Comparison of ENCODE assay signal across 8 cellular contexts in the genomic region with DNA sequence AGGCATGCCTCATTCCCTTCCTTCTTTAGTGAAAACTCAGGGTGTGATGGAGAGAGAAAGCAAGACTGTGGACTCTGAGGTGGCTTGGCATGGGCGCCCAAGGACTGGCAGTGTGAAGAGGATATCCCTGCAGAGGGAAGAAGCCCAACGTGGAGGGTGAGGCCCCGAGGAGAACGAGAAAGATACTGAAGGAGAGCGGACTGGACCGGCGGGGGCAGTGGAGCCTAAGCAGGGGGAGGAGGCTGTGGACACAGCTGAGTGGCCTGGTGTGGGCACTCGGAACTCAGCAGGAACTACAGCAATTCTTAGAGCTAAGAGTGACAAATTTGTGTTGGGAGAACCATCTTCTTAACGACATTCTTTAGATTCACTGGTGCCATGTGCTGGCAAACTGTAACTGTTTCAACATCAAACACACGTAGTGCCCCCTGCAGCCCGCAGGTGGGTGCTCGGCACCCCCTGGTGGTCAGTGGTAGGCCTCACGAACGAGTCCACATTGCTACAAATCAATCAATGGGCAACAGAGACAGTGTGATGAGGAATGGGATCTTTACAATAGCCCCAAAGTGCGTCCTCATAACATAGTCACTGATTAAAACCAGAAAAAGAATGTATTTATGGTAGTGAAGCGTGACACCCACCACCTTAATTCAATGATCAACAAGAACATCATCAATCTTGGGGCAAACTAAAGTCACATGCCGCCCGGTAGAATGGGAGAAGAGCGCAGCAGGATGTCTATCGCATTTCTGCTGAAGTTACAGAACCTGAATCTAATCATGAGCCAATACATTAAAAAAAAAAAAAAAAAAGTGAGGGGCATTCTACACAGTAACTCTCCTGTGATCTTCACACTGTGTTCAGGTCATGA. TPM values are rescaled to one million over a fixed set of nuclear protein-coding genes. Genes with fewer than 3 reads are reported as not detected.
DNase-seq lines count a peak whose midpoint lies in the region; ATAC-seq and TF ChIP-seq lines count a peak whose summit lies in the region.

No MANE protein-coding gene starts in this region.

- ATAC-seq in GM19023 (IDR thresholded peaks at IDR 0.05; ENCODE audit: unreplicated experiment) (no peak), HG02763 (IDR thresholded peaks at IDR 0.05; ENCODE audit: unreplicated experiment) (no peak)

- no peaks in the 10 kb centered on the region for H4K20me1 ChIP-seq in KMS-11 (ENCODE audit: insufficient read depth)

- H3K79me2 ChIP-seq in KMS-11 (ENCODE audit: insufficient read depth, low read depth) = no peaks in the 10 kb centered on the region

- no peaks in the 10 kb centered on the region for H3K36me3 Mint-ChIP-seq in glutamatergic neuron (ENCODE audit: unreplicated experiment)

- H3K4me3 Mint-ChIP-seq in glutamatergic neuron (ENCODE audit: unreplicated experiment) = no peak overlapping the region

- H3K36me3 ChIP-seq in KMS-11 (ENCODE audit: insufficient read depth) = no peaks in the 10 kb centered on the region

- peaks cover 2% of the 10 kb centered on the region for H3K27me3 Mint-ChIP-seq in glutamatergic neuron (ENCODE audit: unreplicated experiment)

- no peak overlapping the region for H3K4me2 ChIP-seq in KMS-11

- H3K4me1 Mint-ChIP-seq in glutamatergic neuron (ENCODE audit: low read depth, unreplicated experiment) = peaks cover 4% of the 10 kb centered on the region

- H2AFZ ChIP-seq in KMS-11 (ENCODE audit: low read depth) = no peak overlapping the region; the same call in 1 of the 2 replicates

- H3K9ac ChIP-seq in KMS-11 = no peak overlapping the region

- no peak overlapping the region for H3K27ac ChIP-seq in KMS-11

- H3K4me3 ChIP-seq in KMS-11 (IDR thresholded peaks at IDR 0.05; ENCODE audit: insufficient read depth, low read depth, low read length) = no peak overlapping the region

- H3K27ac Mint-ChIP-seq in glutamatergic neuron (ENCODE audit: unreplicated experiment) = no peak overlapping the region

- no peaks in the 10 kb centered on the region for H3K4me1 ChIP-seq in KMS-11 (ENCODE audit: low read depth, poor library complexity, severe bottlenecking)

- TF ChIP-seq CTCF in KMS-11 (conservative IDR thresholded peaks at IDR 0.05; ENCODE audit: low read depth, low read length) (peak; percentile 59), glutamatergic neuron (IDR thresholded peaks at IDR 0.05; ENCODE audit: partially characterized antibody, unreplicated experiment) (peak; percentile 76)

- peaks cover 2% of the 10 kb centered on the region for H3K9me3 Mint-ChIP-seq in glutamatergic neuron (ENCODE audit: unreplicated experiment)

- DNase-seq in NOMO-1 (lab: John Stamatoyannopoulos, UW; ENCODE audit: unreplicated experiment in 2 of 2) (peak; percentile 1 to 20), NOMO-1 treated with dmso at 0.1 percent for 144 hours (lab: John Stamatoyannopoulos, UW; ENCODE audit: unreplicated experiment) (no peak), glutamatergic neuron (peak; percentile 70)
- peak in 2 of 3 experiments; percentile 10 for DNase-seq in activated CD8-positive, alpha-beta memory T cell treated with anti-CD3 and anti-CD28 coated beads for 48 hours (ENCODE audit: low read depth in 2 of 3, low spot score in 2 of 3)
- DNase-seq in stimulated activated CD4-positive, alpha-beta T cell treated with anti-CD3 and anti-CD28 coated beads, Interleukin-2, amount 100 ng/mL, for 24 hours = peak; percentile 34 to 59

- H3K27me3 ChIP-seq in KMS-11 (ENCODE audit: insufficient read depth, low read depth) = no peaks in the 10 kb centered on the region

RNA-seq across cellular contexts. Expression of a gene that starts 2.0 kb away (rescaled TPM):
- not detected for total RNA-seq in glutamatergic neuron (ENCODE audit: unreplicated experiment)

RNA-seq across cellular contexts. Expression of a gene that starts 48.5 kb away (rescaled TPM):
- 0.39 TPM for total RNA-seq in glutamatergic neuron (ENCODE audit: unreplicated experiment)
